ENCODE assay signal across 1 cellular context in the genomic region with DNA sequence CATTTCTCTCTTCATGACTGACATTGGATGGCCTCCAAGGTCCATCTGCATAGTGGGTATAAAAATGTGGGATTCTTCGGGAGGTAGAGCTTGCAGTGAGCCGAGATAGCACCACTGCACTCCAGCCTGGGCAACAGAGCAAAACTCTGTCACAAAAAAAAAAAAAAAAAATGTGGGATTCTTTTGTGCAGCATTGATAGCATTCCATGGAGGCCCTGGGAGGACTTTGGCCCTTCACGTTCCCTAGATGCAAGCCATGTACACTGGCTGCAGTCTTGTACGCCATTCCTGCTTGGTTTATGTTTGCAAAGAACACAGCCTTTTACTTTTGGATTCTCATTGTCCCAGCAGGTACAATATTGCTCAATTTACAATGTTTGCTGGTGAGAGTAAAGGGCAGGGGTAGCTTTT.
TF ChIP-seq lines count a peak whose summit lies in the region.

No MANE protein-coding gene starts in this region.

TF ChIP-seq in HepG2, 621 proteins besides CTCF, POLR2A, EP300 and RAD21 (continued from another document and continues in another):
- TF ChIP-seq, protein P1, sequence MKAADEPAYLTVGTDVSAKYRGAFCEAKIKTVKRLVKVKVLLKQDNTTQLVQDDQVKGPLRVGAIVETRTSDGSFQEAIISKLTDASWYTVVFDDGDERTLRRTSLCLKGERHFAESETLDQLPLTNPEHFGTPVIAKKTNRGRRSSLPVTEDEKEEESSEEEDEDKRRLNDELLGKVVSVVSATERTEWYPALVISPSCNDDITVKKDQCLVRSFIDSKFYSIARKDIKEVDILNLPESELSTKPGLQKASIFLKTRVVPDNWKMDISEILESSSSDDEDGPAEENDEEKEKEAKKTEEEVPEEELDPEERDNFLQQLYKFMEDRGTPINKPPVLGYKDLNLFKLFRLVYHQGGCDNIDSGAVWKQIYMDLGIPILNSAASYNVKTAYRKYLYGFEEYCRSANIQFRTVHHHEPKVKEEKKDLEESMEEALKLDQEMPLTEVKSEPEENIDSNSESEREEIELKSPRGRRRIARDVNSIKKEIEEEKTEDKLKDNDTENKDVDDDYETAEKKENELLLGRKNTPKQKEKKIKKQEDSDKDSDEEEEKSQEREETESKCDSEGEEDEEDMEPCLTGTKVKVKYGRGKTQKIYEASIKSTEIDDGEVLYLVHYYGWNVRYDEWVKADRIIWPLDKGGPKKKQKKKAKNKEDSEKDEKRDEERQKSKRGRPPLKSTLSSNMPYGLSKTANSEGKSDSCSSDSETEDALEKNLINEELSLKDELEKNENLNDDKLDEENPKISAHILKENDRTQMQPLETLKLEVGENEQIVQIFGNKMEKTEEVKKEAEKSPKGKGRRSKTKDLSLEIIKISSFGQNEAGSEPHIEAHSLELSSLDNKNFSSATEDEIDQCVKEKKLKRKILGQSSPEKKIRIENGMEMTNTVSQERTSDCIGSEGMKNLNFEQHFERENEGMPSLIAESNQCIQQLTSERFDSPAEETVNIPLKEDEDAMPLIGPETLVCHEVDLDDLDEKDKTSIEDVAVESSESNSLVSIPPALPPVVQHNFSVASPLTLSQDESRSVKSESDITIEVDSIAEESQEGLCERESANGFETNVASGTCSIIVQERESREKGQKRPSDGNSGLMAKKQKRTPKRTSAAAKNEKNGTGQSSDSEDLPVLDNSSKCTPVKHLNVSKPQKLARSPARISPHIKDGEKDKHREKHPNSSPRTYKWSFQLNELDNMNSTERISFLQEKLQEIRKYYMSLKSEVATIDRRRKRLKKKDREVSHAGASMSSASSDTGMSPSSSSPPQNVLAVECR (CRISPR knock-in tag; IDR thresholded peaks at IDR 0.05; ENCODE audit: borderline replicate concordance): peak; percentile 24; the same call in 1 of the 2 replicates
- TF ChIP-seq HNRNPL (IDR thresholded peaks at IDR 0.05; ENCODE audit: low read depth, low read length) (no peak), CAMTA2 (CRISPR knock-in tag; IDR thresholded peaks at IDR 0.05; ENCODE audit: borderline replicate concordance) (no peak), SUZ12 (IDR thresholded peaks at IDR 0.05; ENCODE audit: low read depth, low read length) (no peak), CEBPB (IDR thresholded peaks at IDR 0.05; ENCODE audit: borderline replicate concordance, low read depth, low read length) (peak; percentile 76), ZZZ3 (CRISPR knock-in tag; IDR thresholded peaks at IDR 0.05; ENCODE audit: borderline replicate concordance) (no peak), ZNF12 (CRISPR knock-in tag; IDR thresholded peaks at IDR 0.05) (peak; percentile 62), TBL1XR1 (IDR thresholded peaks at IDR 0.05; ENCODE audit: borderline replicate concordance, low read length, partially characterized antibody) (no peak), CREB1 (IDR thresholded peaks at IDR 0.05) (no peak), CREB1 (CRISPR knock-in tag; IDR thresholded peaks at IDR 0.05) (0 out of 2 replicates have a peak, but pooled peaks have one; percentile 20), HOXA7 (CRISPR knock-in tag; IDR thresholded peaks at IDR 0.05) (no peak), MTERF4 (CRISPR knock-in tag; IDR thresholded peaks at IDR 0.05) (no peak), ZEB1 (IDR thresholded peaks at IDR 0.05; ENCODE audit: insufficient replicate concordance, low read depth) (peak; percentile 85), SMAD9 (CRISPR knock-in tag; IDR thresholded peaks at IDR 0.05) (no peak), WIZ (CRISPR knock-in tag; IDR thresholded peaks at IDR 0.05) (no peak), ZNF713 (CRISPR knock-in tag; IDR thresholded peaks at IDR 0.05) (no peak), ZNF605 (CRISPR knock-in tag; IDR thresholded peaks at IDR 0.05) (peak; percentile 23; the same call in 1 of the 2 replicates), NFKB2 (CRISPR knock-in tag; IDR thresholded peaks at IDR 0.05; ENCODE audit: borderline replicate concordance) (no peak), KLF9 (CRISPR knock-in tag; IDR thresholded peaks at IDR 0.05; ENCODE audit: low read depth) (no peak), NKX3-1 (CRISPR knock-in tag; IDR thresholded peaks at IDR 0.05) (no peak), ARID2 (CRISPR knock-in tag; IDR thresholded peaks at IDR 0.05; ENCODE audit: borderline replicate concordance) (no peak), ZBTB40 (IDR thresholded peaks at IDR 0.05) (no peak), ZBTB40 (CRISPR knock-in tag; IDR thresholded peaks at IDR 0.05) (no peak; the same call in 1 of the 2 replicates), KIAA2018 (CRISPR knock-in tag; IDR thresholded peaks at IDR 0.05; ENCODE audit: borderline replicate concordance) (no peak), ZGPAT (CRISPR knock-in tag; IDR thresholded peaks at IDR 0.05) (0 out of 2 replicates have a peak, but pooled peaks have one; percentile 57), THAP11 (CRISPR knock-in tag; IDR thresholded peaks at IDR 0.05) (peak; percentile 42; the same call in 1 of the 2 replicates)
- TF ChIP-seq, protein P2, sequence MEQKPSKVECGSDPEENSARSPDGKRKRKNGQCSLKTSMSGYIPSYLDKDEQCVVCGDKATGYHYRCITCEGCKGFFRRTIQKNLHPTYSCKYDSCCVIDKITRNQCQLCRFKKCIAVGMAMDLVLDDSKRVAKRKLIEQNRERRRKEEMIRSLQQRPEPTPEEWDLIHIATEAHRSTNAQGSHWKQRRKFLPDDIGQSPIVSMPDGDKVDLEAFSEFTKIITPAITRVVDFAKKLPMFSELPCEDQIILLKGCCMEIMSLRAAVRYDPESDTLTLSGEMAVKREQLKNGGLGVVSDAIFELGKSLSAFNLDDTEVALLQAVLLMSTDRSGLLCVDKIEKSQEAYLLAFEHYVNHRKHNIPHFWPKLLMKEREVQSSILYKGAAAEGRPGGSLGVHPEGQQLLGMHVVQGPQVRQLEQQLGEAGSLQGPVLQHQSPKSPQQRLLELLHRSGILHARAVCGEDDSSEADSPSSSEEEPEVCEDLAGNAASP (CRISPR knock-in tag; IDR thresholded peaks at IDR 0.05; ENCODE audit: borderline replicate concordance): no peak
